16 cellular contexts compared by ENCODE assay signal in genomic region chr13:45434556-45435371, GRCh38. TPM values are rescaled to one million over a fixed set of nuclear protein-coding genes. Genes with fewer than 3 reads are reported as not detected.
DNase-seq lines count a peak whose midpoint lies in the region; ATAC-seq and TF ChIP-seq lines count a peak whose summit lies in the region.
"Had no signal": no experiment of that assay in that cellular context is flagged by ENCODE, and none has a peak within 500 bp of the region (broad histone marks: within the 10 kb centered on the region; RNA-seq: fewer than 3 reads in every experiment).

No MANE protein-coding gene starts in this region.

- DNase-seq in DMS53 treated with DMSO at 0.1 percent for 48 hours (lab: John Stamatoyannopoulos, UW; ENCODE audit: unreplicated experiment) (peak; percentile 18), NCI-H748 (lab: John Stamatoyannopoulos, UW; ENCODE audit: unreplicated experiment) (peak; percentile 70), left lobe of liver (ENCODE audit: low spot score) (peak; percentile 56), foreskin keratinocyte (no peak), NCI-H2227 (lab: John Stamatoyannopoulos, UW; ENCODE audit: unreplicated experiment) (no peak), NCI-H187 (lab: John Stamatoyannopoulos, UW) (no peak)
- DNase-seq: DND-41, NCI-H2081 treated with DMSO at 0.1 percent for 48 hours, NCI-H226, NCI-H524 treated with DMSO at 0.1 percent for 48 hours, PC-9 had no signal

- ATAC-seq in left lobe of liver (peak; percentile 62), foreskin keratinocyte (no peak), HG02884 (IDR thresholded peaks at IDR 0.05; ENCODE audit: unreplicated experiment) (no peak)

- TF ChIP-seq CTCF in C4-2B (conservative IDR thresholded peaks at IDR 0.05): no peak
- no peak for TF ChIP-seq CTCF in foreskin keratinocyte (conservative IDR thresholded peaks at IDR 0.05)

- H3K4me1 ChIP-seq in foreskin keratinocyte: no peaks in the 10 kb centered on the region
- H3K4me1 ChIP-seq: HAP-1 had no signal

- peak overlapping the region; percentile 44 for H3K27ac ChIP-seq in C4-2B
- no peak overlapping the region for H3K27ac ChIP-seq in foreskin keratinocyte
- H3K27ac ChIP-seq: HL-60, PC-9, SK-N-MC had no signal

- H3K27me3 ChIP-seq in foreskin keratinocyte: no peaks in the 10 kb centered on the region

RNA-seq across cellular contexts. Expression of gene SLC25A30, which starts 16.6 kb away (rescaled TPM):
- total RNA-seq in left lobe of liver (38.8 TPM), foreskin keratinocyte (23.0 and 25.3 TPM in 2 replicates)
- 6.5 and 9.0 TPM in 2 replicates for polyA plus RNA-seq in foreskin keratinocyte

RNA-seq across cellular contexts. Expression of gene COG3, which starts 30.0 kb away (rescaled TPM):
- total RNA-seq in left lobe of liver: 28.3 TPM
- 21.7 and 25.7 TPM in 2 replicates for total RNA-seq in foreskin keratinocyte
- polyA plus RNA-seq in foreskin keratinocyte: 11.6 and 12.1 TPM in 2 replicates

Comparison
In these comparisons a context has a peak if more than half of its experiments do, and no peak if none do; other contexts are left out.
1. DNase-seq: peak in DMS53 treated with DMSO at 0.1 percent for 48 hours (single experiment), NCI-H748 (single experiment) and left lobe of liver (single experiment); none in foreskin keratinocyte (0 of 2), NCI-H2227 (single experiment) and NCI-H187 (0 of 2).